In genomic region chr17:48990882-48991357, GRCh38 we compare ENCODE assay signal across 29 cellular contexts. TPM values are rescaled to one million over a fixed set of nuclear protein-coding genes. Genes with fewer than 3 reads are reported as not detected.
DNase-seq lines count a peak whose midpoint lies in the region; ATAC-seq, FAIRE-seq and TF ChIP-seq lines count a peak whose summit lies in the region.
"Had no signal": no experiment of that assay in that cellular context is flagged by ENCODE, and none has a peak within 500 bp of the region (broad histone marks: within the 10 kb centered on the region; RNA-seq: fewer than 3 reads in every experiment).

No MANE protein-coding gene starts in this region.

- H2BK120ac ChIP-seq in H1 (replicated peaks; ENCODE audit: low read depth, low read length), result no peak overlapping the region

- peak; percentile 63 for DNase-seq in NCI-H82 (lab: John Stamatoyannopoulos, UW)
- peak in 1 of 2 experiments; percentile 22 for DNase-seq in H1 (ENCODE audit: low read depth in 1 of 2, low spot score in 2 of 2)
- no peak for DNase-seq in nephron progenitor cell
- DNase-seq in small intestine, result no peak
- no peak for DNase-seq in left lung
- no peak for DNase-seq in EL
- DNase-seq in GOT3 (lab: John Stamatoyannopoulos, UW), result no peak
- DNase-seq: activated CD4-positive, alpha-beta T cell treated with anti-CD3 and anti-CD28 coated beads for 4 hours; activated CD8-positive, alpha-beta memory T cell treated with anti-CD3 and anti-CD28 coated beads, Interleukin-2, amount 10 ng/mL, durations not matched to agents 7 days and 5 days; body of pancreas; effector memory CD8-positive, alpha-beta T cell; HCEC 1CT; left colon; mesenchymal stem cell; naive thymus-derived CD4-positive, alpha-beta T cell; NCI-H1048; NCI-H1930; NCI-H226; PC-9; SIG-M5; sigmoid colon; T-helper 1 cell had no signal

- H3K4me1 Mint-ChIP-seq in nephron progenitor cell, result peaks cover 65% of the 10 kb centered on the region
- H3K4me1 Mint-ChIP-seq: CD14-positive monocyte had no signal

- no peaks in the 10 kb centered on the region; a peak in 1 of 7 replicates for H3K27me3 ChIP-seq in H1 (replicated peaks in 1 of 4; ENCODE audit: control insufficient read depth in 3 of 4, extremely low read depth in 1 of 4, insufficient read depth in 3 of 4, low read length in 3 of 4)
- peaks cover 0 to 16% of the 10 kb centered on the region in 2 donors for H3K27me3 ChIP-seq in small intestine (ENCODE audit: control insufficient read depth in 2 of 2, insufficient read depth in 2 of 2, low read length in 2 of 2)
- peaks cover 66 to 100% of the 10 kb centered on the region in 2 donors for H3K27me3 ChIP-seq in left lung

- H2BK20ac ChIP-seq in H1 (ENCODE audit: low read length), result no peak overlapping the region

- no peaks in the 10 kb centered on the region for H4K20me1 ChIP-seq in H1 (replicated peaks in 1 of 2; ENCODE audit: control insufficient read depth in 1 of 2, insufficient read depth in 2 of 2, low read length in 2 of 2)

- CTCF ChIA-PET in H1 (lab: Charles Lee; ENCODE audit: partially characterized antibody), result interaction anchor here (0.9 to 1.1 kb wide), 2 partner anchors 12 to 36 kb away, joined by 3 to 5 read pairs; no protein-coding TSS in a partner anchor

- TF ChIP-seq RAD21 in H1 (IDR thresholded peaks at IDR 0.05 in 1 of 2, conservative IDR thresholded peaks at IDR 0.05 in 1 of 2; ENCODE audit: low read depth in 2 of 2, low read length in 2 of 2), result no peak

- peak overlapping the region; percentile 58 for H3K27ac Mint-ChIP-seq in nephron progenitor cell
- H3K27ac Mint-ChIP-seq: activated CD8-positive, alpha-beta memory T cell treated with anti-CD3 and anti-CD28 coated beads, Interleukin-2, amount 10 ng/mL, durations not matched to agents 7 days and 5 days; activated T-helper 2 cell treated with anti-CD3 and anti-CD28 coated beads, Interferon-gamma antibody, Interleukin-2, Interleukin-4, amounts not matched to agents 10 μg/mL and 5 μg/mL and 100 μg/mL, durations not matched to agents 14 hours and 24 hours and 36 hours; CD14-positive monocyte; effector memory CD8-positive, alpha-beta T cell; naive thymus-derived CD4-positive, alpha-beta T cell had no signal

- H3K4me2 ChIP-seq in H1 (ENCODE audit: insufficient read depth in 1 of 2, low read depth in 2 of 2, low read length in 2 of 2), result peak overlapping the region; percentile 19 to 45; a peak in 2 of 4 replicates
- H3K4me2 ChIP-seq: PC-9 had no signal

- TF ChIP-seq CTCF in H1 (IDR thresholded peaks at IDR 0.05; ENCODE audit: control extremely low read depth in 1 of 3, insufficient read depth in 1 of 3, low read depth in 1 of 3, low read length in 3 of 3) (no peak), nephron progenitor cell (IDR thresholded peaks at IDR 0.05) (no peak), left lung (IDR thresholded peaks at IDR 0.05) (no peak)

- TF ChIP-seq POLR2A in H1 (IDR thresholded peaks at IDR 0.05; ENCODE audit: control extremely low read depth in 1 of 2, low read depth in 2 of 2, low read length in 2 of 2), result no peak

- ATAC-seq in left lung, result no peak
- ATAC-seq: activated CD8-positive, alpha-beta memory T cell treated with anti-CD3 and anti-CD28 coated beads, Interleukin-2, amount 10 ng/mL, durations not matched to agents 7 days and 5 days; body of pancreas; effector memory CD8-positive, alpha-beta T cell; left colon; naive thymus-derived CD4-positive, alpha-beta T cell had no signal

- H3K23ac ChIP-seq in H1 (ENCODE audit: insufficient read length), result no peak overlapping the region

- no peak overlapping the region for H4K8ac ChIP-seq in H1 (ENCODE audit: extremely low read depth, insufficient read depth, low read length)

- TF ChIP-seq EP300 in H1 (IDR thresholded peaks at IDR 0.05; ENCODE audit: borderline replicate concordance in 1 of 2, low read depth in 2 of 2, low read length in 2 of 2), result no peak

- no peak overlapping the region for H2AK5ac ChIP-seq in H1 (ENCODE audit: low read depth, low read length)

- no peak overlapping the region for H3K14ac ChIP-seq in H1 (ENCODE audit: insufficient read length)

- H3K79me2 ChIP-seq in H1 (ENCODE audit: control insufficient read depth in 1 of 2, insufficient read depth in 2 of 2, low read length in 2 of 2), result 0 out of 4 replicates have a peak, but pooled peaks cover 0 to 4% of the 10 kb centered on the region in 2 experiments

- peak overlapping the region; percentile 24 for H3K18ac ChIP-seq in H1 (ENCODE audit: extremely low read depth, low read length)

- peak overlapping the region in 2 of 4 experiments; percentile 2 to 43; a peak in 2 of 8 replicates for H3K4me3 ChIP-seq in H1 (ENCODE audit: extremely low read depth in 1 of 4, insufficient read depth in 2 of 4, low read depth in 3 of 4, low read length in 4 of 4)
- H3K4me3 ChIP-seq in small intestine (ENCODE audit: low read depth in 1 of 2, low read length in 2 of 2), result no peak overlapping the region
- H3K4me3 ChIP-seq in left lung, result no peak overlapping the region
- H3K4me3 ChIP-seq: body of pancreas, PC-9, sigmoid colon had no signal

- H2BK5ac ChIP-seq in H1 (ENCODE audit: low read depth, low read length), result no peak overlapping the region

- no peaks in the 10 kb centered on the region for H3K9me3 Mint-ChIP-seq in nephron progenitor cell
- H3K9me3 Mint-ChIP-seq: activated T-helper 2 cell treated with anti-CD3 and anti-CD28 coated beads, Interferon-gamma antibody, Interleukin-2, Interleukin-4, amounts not matched to agents 10 μg/mL and 5 μg/mL and 100 μg/mL, durations not matched to agents 14 hours and 24 hours and 36 hours; effector memory CD8-positive, alpha-beta T cell had no signal

- H3K36me3 Mint-ChIP-seq in nephron progenitor cell (ENCODE audit: low read depth), result no peaks in the 10 kb centered on the region
- H3K36me3 Mint-ChIP-seq: activated CD8-positive, alpha-beta memory T cell treated with anti-CD3 and anti-CD28 coated beads, Interleukin-2, amount 10 ng/mL, durations not matched to agents 7 days and 5 days; naive thymus-derived CD4-positive, alpha-beta T cell had no signal

- peak overlapping the region; percentile 10 for H3K56ac ChIP-seq in H1 (replicated peaks; ENCODE audit: insufficient read length, low read depth, low read length)

- H4K91ac ChIP-seq in H1 (replicated peaks; ENCODE audit: insufficient read length, low read length), result no peak overlapping the region

- H3K79me1 ChIP-seq in H1 (ENCODE audit: low read depth, low read length), result no peaks in the 10 kb centered on the region

- H3K36me3 ChIP-seq in ES-I3 (ENCODE audit: insufficient read depth, low read length) (no peaks in the 10 kb centered on the region), H1 (ENCODE audit: control insufficient read depth in 2 of 4, insufficient read depth in 4 of 4, low read length in 3 of 4) (no peaks in the 10 kb centered on the region), small intestine (ENCODE audit: control insufficient read depth in 2 of 2, insufficient read depth in 2 of 2, low read length in 2 of 2) (no peaks in the 10 kb centered on the region), left lung (no peaks in the 10 kb centered on the region)
- H3K36me3 ChIP-seq: sigmoid colon had no signal

- no peaks in the 10 kb centered on the region for H3K27me3 Mint-ChIP-seq in nephron progenitor cell (ENCODE audit: low read depth, poor library complexity)

- POLR2A ChIA-PET in H1 (lab: Charles Lee; ENCODE audit: partially characterized antibody), result interaction anchor here (0.6 to 1.2 kb wide), 2 partner anchors 10 to 51 kb away, joined by 3 read pairs; no protein-coding TSS in a partner anchor

- no peak overlapping the region for H3K4ac ChIP-seq in H1 (replicated peaks; ENCODE audit: insufficient read length, low read depth, low read length)

- peak overlapping the region; percentile 77 for H3K4me3 Mint-ChIP-seq in nephron progenitor cell
- H3K4me3 Mint-ChIP-seq: activated CD8-positive, alpha-beta memory T cell treated with anti-CD3 and anti-CD28 coated beads, Interleukin-2, amount 10 ng/mL, durations not matched to agents 7 days and 5 days; effector memory CD8-positive, alpha-beta T cell; naive thymus-derived CD4-positive, alpha-beta T cell had no signal

- 0% methylated on average over 2 of the region's 2 CpGs; no CpG with 5 or more reads in 1 of the 2 experiments for WGBS in H1 (ENCODE audit: extremely low coverage in 1 of 2, insufficient coverage in 1 of 2, insufficient read length in 1 of 2, insufficient replicate concordance in 2 of 2, low coverage in 1 of 2, low lambda C conversion rate in 2 of 2, missing lambda C conversion rate in 1 of 2), 2 experiments
- WGBS in small intestine, 3 donors, result 17 to 31% (median 26%) methylated on average over 2 of the region's 2 CpGs

- H3K27ac ChIP-seq in H1 (ENCODE audit: low read depth, low read length) (no peak overlapping the region; the same call in 1 of the 2 replicates), small intestine (ENCODE audit: low read depth in 1 of 2, low read length in 1 of 2) (no peak overlapping the region), left lung (no peak overlapping the region)
- H3K27ac ChIP-seq: body of pancreas, PC-9, sigmoid colon had no signal

- H4K5ac ChIP-seq in H1 (ENCODE audit: insufficient read length, low read depth, low read length), result peak overlapping the region; percentile 79

- H3K23me2 ChIP-seq in H1 (ENCODE audit: low read depth, low read length), result 0 out of 2 replicates have a peak, but pooled peaks cover 4% of the 10 kb centered on the region

- intact Hi-C loops in left lung (cut with DNase I), result loop anchor here in 1 of 2 donors (10.0 kb wide), 1 partner anchor 276 kb away; no protein-coding TSS in a partner anchor

- H2BK12ac ChIP-seq in H1 (ENCODE audit: low read depth, low read length), result no peak overlapping the region

- no peak overlapping the region for H2AFZ ChIP-seq in H1 (ENCODE audit: low read length)
- H2AFZ ChIP-seq: PC-9 had no signal

- peak overlapping the region; percentile 28 for H3K9ac ChIP-seq in ES-I3 (ENCODE audit: low read depth, low read length)
- peak overlapping the region in 1 of 4 experiments; percentile 49; a peak in 1 of 7 replicates for H3K9ac ChIP-seq in H1 (replicated peaks in 1 of 4; ENCODE audit: extremely low read depth in 1 of 4, low read depth in 3 of 4, low read length in 3 of 4)

- H3K9me3 ChIP-seq in ES-I3 (ENCODE audit: control insufficient read depth, insufficient read depth, low read length), result no peaks in the 10 kb centered on the region
- no peaks in the 10 kb centered on the region for H3K9me3 ChIP-seq in H1 (ENCODE audit: insufficient read depth in 2 of 2, low read depth in 1 of 2, low read length in 1 of 2)
- H3K9me3 ChIP-seq in small intestine (ENCODE audit: control insufficient read depth, low read depth), result no peaks in the 10 kb centered on the region
- no peaks in the 10 kb centered on the region for H3K9me3 ChIP-seq in left lung
- H3K9me3 ChIP-seq: body of pancreas had no signal

- FAIRE-seq in H1 (lab: Jason Lieb, UNC) (no peak), small intestine (lab: Jason Lieb, UNC) (no peak)

- H2BK15ac ChIP-seq in H1 (ENCODE audit: low read length), result no peak overlapping the region

- H3K4me1 ChIP-seq in ES-I3 (ENCODE audit: insufficient read depth, low read length) (peaks cover 33% of the 10 kb centered on the region), H1 (replicated peaks in 1 of 4; ENCODE audit: control insufficient read depth in 3 of 4, insufficient read depth in 4 of 4, low read length in 3 of 4) (peaks cover 0 to 12% (median 9%) of the 10 kb centered on the region in 4 experiments; a peak in 5 of 7 replicates), small intestine (ENCODE audit: control insufficient read depth in 2 of 2, insufficient read depth in 1 of 2, low read depth in 1 of 2, low read length in 1 of 2) (no peaks in the 10 kb centered on the region), left lung (peaks cover 0 to 4% of the 10 kb centered on the region in 2 donors)

RNA-seq across cellular contexts. Expression of gene IGF2BP1, which starts 6.3 kb away (rescaled TPM):
- 487 and 513 TPM in 2 replicates for total RNA-seq in H1 (2021; fragmentation: NEBNext Ultra II Directional; extraction: Animal tissue kit (Norgen Biotek cat#: 25700))
- polyA plus RNA-seq in H1 (2011; rRNA removed) (41.6 and 92.2 TPM in 2 replicates), small intestine (under 1 TPM in 2 of 3 donors, not detected in 1; 0.30 to 0.45 TPM)
- 61.5 TPM for polyA plus RNA-seq in H1 (2011; cell fraction: cytosol; rRNA removed)
- polyA plus RNA-seq in H1 (2011; cell fraction: nucleus; rRNA removed), result 133 TPM
- polyA plus RNA-seq in H1 (2012, experiment 1 of 2), result 99.0 to 129 TPM (median 117 TPM) in 4 replicates
- 51.1 TPM for polyA plus RNA-seq in H1 (2012, experiment 2 of 2)
- polyA plus RNA-seq in H1 (2013, experiment 1 of 2), result 101 TPM
- 103 TPM for polyA plus RNA-seq in H1 (2013, experiment 2 of 2)
- 125 and 134 TPM in 2 replicates for polyA minus RNA-seq in H1 (2011; rRNA and poly(A)+ RNA removed)
- polyA minus RNA-seq in H1 (2011; cell fraction: cytosol; rRNA and poly(A)+ RNA removed), result 145 TPM
- 95.5 TPM for polyA minus RNA-seq in H1 (2011; cell fraction: nucleus; rRNA and poly(A)+ RNA removed)
- total RNA-seq in left lung, result under 1 TPM; 0.23 to 0.26 TPM
- total RNA-seq: activated CD8-positive, alpha-beta memory T cell treated with anti-CD3 and anti-CD28 coated beads, Interleukin-2, amount 10 ng/mL, durations not matched to agents 7 days and 5 days; body of pancreas; naive thymus-derived CD4-positive, alpha-beta T cell; ureter had no signal
- polyA plus RNA-seq: CD14-positive monocyte; naive thymus-derived CD4-positive, alpha-beta T cell had no signal

RNA-seq across cellular contexts. Expression of gene GIP, which starts 22.5 kb away (rescaled TPM):
- not detected in 2 replicates for total RNA-seq in H1 (2021; fragmentation: NEBNext Ultra II Directional; extraction: Animal tissue kit (Norgen Biotek cat#: 25700))
- polyA plus RNA-seq in H1 (2011; rRNA removed), result 0.14 and 0.16 TPM in 2 replicates
- polyA plus RNA-seq in H1 (2011; cell fraction: cytosol; rRNA removed), result not detected
- not detected for polyA plus RNA-seq in H1 (2011; cell fraction: nucleus; rRNA removed)
- polyA plus RNA-seq in H1 (2012, experiment 1 of 2), result 0.29 to 0.34 TPM in 2 of 4 replicates, not detected in the others
- polyA plus RNA-seq in H1 (2012, experiment 2 of 2), result not detected
- 0.39 TPM for polyA plus RNA-seq in H1 (2013, experiment 1 of 2)
- 0.66 TPM for polyA plus RNA-seq in H1 (2013, experiment 2 of 2)
- 0.39 TPM in 1 of 2 replicates, not detected in the other for polyA minus RNA-seq in H1 (2011; rRNA and poly(A)+ RNA removed)
- polyA minus RNA-seq in H1 (2011; cell fraction: cytosol; rRNA and poly(A)+ RNA removed), result not detected
- not detected for polyA minus RNA-seq in H1 (2011; cell fraction: nucleus; rRNA and poly(A)+ RNA removed)
- polyA plus RNA-seq in small intestine, result 100 to 1,000 TPM in 1 of 3 donors, 10 to 100 TPM in 2; 40.0 to 167 (median 65.1) TPM
- not detected for total RNA-seq in left lung
- total RNA-seq: activated CD8-positive, alpha-beta memory T cell treated with anti-CD3 and anti-CD28 coated beads, Interleukin-2, amount 10 ng/mL, durations not matched to agents 7 days and 5 days; activated T-helper 2 cell treated with anti-CD3 and anti-CD28 coated beads, Interferon-gamma antibody, Interleukin-2, Interleukin-4, amounts not matched to agents 10 μg/mL and 5 μg/mL and 100 μg/mL, durations not matched to agents 14 hours and 24 hours and 36 hours; body of pancreas; chondrocyte; glomerular endothelial cell; HT1080; left colon; naive thymus-derived CD4-positive, alpha-beta T cell; PC-9; sigmoid colon; ureter had no signal
- polyA plus RNA-seq: CD14-positive monocyte; naive thymus-derived CD4-positive, alpha-beta T cell; sigmoid colon had no signal

RNA-seq across cellular contexts. Expression of gene SNF8, which starts 46.3 kb away (rescaled TPM):
- 130 and 133 TPM in 2 replicates for total RNA-seq in H1 (2021; fragmentation: NEBNext Ultra II Directional; extraction: Animal tissue kit (Norgen Biotek cat#: 25700))
- 132 and 134 TPM in 2 replicates for polyA plus RNA-seq in H1 (2011; rRNA removed)
- polyA plus RNA-seq in H1 (2011; cell fraction: cytosol; rRNA removed), result 155 TPM
- polyA plus RNA-seq in H1 (2011; cell fraction: nucleus; rRNA removed), result 87.7 TPM
- polyA plus RNA-seq in H1 (2012, experiment 1 of 2), result 148 to 187 TPM (median 180 TPM) in 4 replicates
- 75.0 TPM for polyA plus RNA-seq in H1 (2012, experiment 2 of 2)
- polyA plus RNA-seq in H1 (2013, experiment 1 of 2), result 96.7 TPM
- 108 TPM for polyA plus RNA-seq in H1 (2013, experiment 2 of 2)
- 83.1 and 86.2 TPM in 2 replicates for polyA minus RNA-seq in H1 (2011; rRNA and poly(A)+ RNA removed)
- 56.1 TPM for polyA minus RNA-seq in H1 (2011; cell fraction: cytosol; rRNA and poly(A)+ RNA removed)
- 38.1 TPM for polyA minus RNA-seq in H1 (2011; cell fraction: nucleus; rRNA and poly(A)+ RNA removed)
- 100 to 1,000 TPM; 144 to 159 (median 159) TPM for polyA plus RNA-seq in small intestine
- 100 to 1,000 TPM in 1 of 2 donors, 10 to 100 TPM in 1; 95.8 to 109 TPM for total RNA-seq in left lung

Comparison
In these comparisons a context has a peak if more than half of its experiments do, and no peak if none do; other contexts are left out.
1. RNA of gene IGF2BP1, which starts 6.3 kb away (total RNA-seq): 487 to 513 TPM in H1; 0.23 to 0.26 TPM in left lung; every median in the first group is over 100 times any median in the second.